Comparison of ENCODE assay signal across 8 cellular contexts in the genomic region with DNA sequence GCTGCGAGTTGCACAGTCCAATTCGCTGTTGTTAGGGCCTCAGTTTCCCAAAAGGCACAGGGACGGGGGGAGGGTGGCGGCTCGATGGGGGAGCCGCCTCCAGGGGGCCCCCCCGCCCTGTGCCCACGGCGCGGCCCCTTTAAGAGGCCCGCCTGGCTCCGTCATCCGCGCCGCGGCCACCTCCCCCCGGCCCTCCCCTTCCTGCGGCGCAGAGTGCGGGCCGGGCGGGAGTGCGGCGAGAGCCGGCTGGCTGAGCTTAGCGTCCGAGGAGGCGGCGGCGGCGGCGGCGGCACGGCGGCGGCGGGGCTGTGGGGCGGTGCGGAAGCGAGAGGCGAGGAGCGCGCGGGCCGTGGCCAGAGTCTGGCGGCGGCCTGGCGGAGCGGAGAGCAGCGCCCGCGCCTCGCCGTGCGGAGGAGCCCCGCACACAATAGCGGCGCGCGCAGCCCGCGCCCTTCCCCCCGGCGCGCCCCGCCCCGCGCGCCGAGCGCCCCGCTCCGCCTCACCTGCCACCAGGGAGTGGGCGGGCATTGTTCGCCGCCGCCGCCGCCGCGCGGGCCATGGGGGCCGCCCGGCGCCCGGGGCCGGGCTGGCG. TPM values are rescaled to one million over a fixed set of nuclear protein-coding genes. Genes with fewer than 3 reads are reported as not detected.
DNase-seq lines count a peak whose midpoint lies in the region; ATAC-seq, FAIRE-seq and TF ChIP-seq lines count a peak whose summit lies in the region.

A gene (plus strand): TSS at position 209 of the 592 bp plus-strand sequence. CDS start 452 bp downstream, outside the sequence.

- DNase-seq in A549 (ENCODE audit: low read depth in 1 of 2, low spot score in 1 of 2) (peak; percentile 42 to 51), GM18507 (ENCODE audit: extremely low spot score, insufficient read length, low read depth) (peak; percentile 65), NCI-H1930 (lab: John Stamatoyannopoulos, UW) (peak; percentile 48 to 66), dorsolateral prefrontal cortex (peak; percentile 42 to 82 (median 69)), left kidney (ENCODE audit: low read depth, low spot score) (peak; percentile 88)
- DNase-seq in activated CD4-positive, alpha-beta T cell treated with anti-CD3 and anti-CD28 coated beads, Interleukin-2, amount 50 U/mL, for 1 hour, result peak; percentile 66
- DNase-seq in stimulated activated CD4-positive, alpha-beta T cell treated with anti-CD3 and anti-CD28 coated beads, Interleukin-1b, Interleukin-23, amount 100 ng/mL, for 4 hours (ENCODE audit: low read depth in 2 of 2), result peak; percentile 48 to 60

- POLR2A ChIA-PET in A549 (lab: Yijun Ruan, JAX), result interaction anchor here (1.2 kb wide), 1 partner anchor 102 kb away, joined by 5 read pairs; no protein-coding TSS in a partner anchor

- 0% methylated on average over 2 of the region's 88 CpGs for WGBS in A549 (ENCODE audit: missing lambda C conversion rate)

- TF ChIP-seq CTCF in A549 (IDR thresholded peaks at IDR 0.05), result no peak
- TF ChIP-seq CTCF in dorsolateral prefrontal cortex (IDR thresholded peaks at IDR 0.05 in 54 of 56, conservative IDR thresholded peaks at IDR 0.05 in 2 of 56; ENCODE audit: low read depth in 1 of 56, partially characterized antibody in 56 of 56), result peak in 31 of 56 donors; percentile 1 to 47 (median 27)

- FAIRE-seq in A549 (lab: Jason Lieb, UNC), result no peak
- no peak for FAIRE-seq in GM18507 (lab: Jason Lieb, UNC)

- TF ChIP-seq POLR2A in A549 (IDR thresholded peaks at IDR 0.05; ENCODE audit: low read length), result peak; percentile 28; the same call in 1 of the 2 replicates

- peak within 1 kb of the TSS; percentile 86 for H3K4me2 ChIP-seq in A549

- peaks cover 31% of the 10 kb centered on the region for H3K4me1 ChIP-seq in A549

- no peaks in the 10 kb centered on the region for H3K27me3 ChIP-seq in dorsolateral prefrontal cortex

- no peak for TF ChIP-seq EP300 in A549 (IDR thresholded peaks at IDR 0.05)

- no peak for TF ChIP-seq RAD21 in A549 (conservative IDR thresholded peaks at IDR 0.05 in 1 of 2, IDR thresholded peaks at IDR 0.05 in 1 of 2)

- H3K4me3 ChIP-seq in A549 (peak within 1 kb of the TSS; percentile 60), dorsolateral prefrontal cortex (peak within 1 kb of the TSS; percentile 52 to 79 (median 69))

- no peaks in the 10 kb centered on the region for H3K9me3 ChIP-seq in A549

- peak; percentile 82 to 85 for ATAC-seq in A549
- ATAC-seq in GM21367 (IDR thresholded peaks at IDR 0.05; ENCODE audit: unreplicated experiment), result no peak

- CTCF ChIA-PET in A549 (lab: Yijun Ruan, JAX), result interaction anchor here (1.2 to 13.4 kb wide), 5 partner anchors 99 to 206 kb away, joined by 6 to 186 read pairs (median 6); no protein-coding TSS in a partner anchor

- H3K27ac ChIP-seq in A549 (peak within 1 kb of the TSS; percentile 86 to 99), dorsolateral prefrontal cortex (peak within 1 kb of the TSS in 56 of 59 donors; percentile 24 to 86 (median 71))

- intact Hi-C loops in dorsolateral prefrontal cortex (cut with DNase I), result loop anchor here in 1 of 2 donors (2.0 kb wide), 1 partner anchor 56 kb away; no protein-coding TSS in a partner anchor

TF ChIP-seq in A549, 52 proteins besides CTCF, POLR2A, EP300 and RAD21:
- no peak for TF ChIP-seq HOXB5 (CRISPR knock-in tag; IDR thresholded peaks at IDR 0.05)
- peak in 1 of 2 experiments; percentile 35; a peak in 1 of 5 replicates for TF ChIP-seq JUN (IDR thresholded peaks at IDR 0.05)

RNA-seq across cellular contexts. Expression of the gene that starts here (rescaled TPM):
- polyA plus RNA-seq in A549 (2011; rRNA removed), result 12.7 and 14.7 TPM in 2 replicates
- polyA plus RNA-seq in A549 (2012; cell fraction: cytosol; rRNA removed), result 18.9 and 25.9 TPM in 2 replicates
- polyA plus RNA-seq in A549 (2012; cell fraction: nucleus; rRNA removed), result 32.4 and 39.8 TPM in 2 replicates
- 13.9 to 16.4 TPM (median 16.1 TPM) in 3 replicates for polyA plus RNA-seq in A549 (2017; fragmentation: RNase III; extraction: RNeasy Plus Mini Kit Qiagen cat#74134 plus additional on column Dnase treatment)
- 33.0 and 63.3 TPM in 2 replicates for polyA minus RNA-seq in A549 (2011; rRNA and poly(A)+ RNA removed)
- 100 to 1,000 TPM in 90 of 120 experiments, 10 to 100 TPM in 30; 54.7 to 211 (median 113) TPM for total RNA-seq in dorsolateral prefrontal cortex
